ENCODE assay signal across 9 cellular contexts in genomic region chr10:72096115-72097000, GRCh38. TPM values are rescaled to one million over a fixed set of nuclear protein-coding genes. Genes with fewer than 3 reads are reported as not detected.
DNase-seq lines count a peak whose midpoint lies in the region; ATAC-seq and TF ChIP-seq lines count a peak whose summit lies in the region.
"Had no signal": no experiment of that assay in that cellular context is flagged by ENCODE, and none has a peak within 500 bp of the region (broad histone marks: within the 10 kb centered on the region; RNA-seq: fewer than 3 reads in every experiment).

No MANE protein-coding gene starts in this region.

- H3K14ac ChIP-seq in H9 (ENCODE audit: insufficient read depth, low read length) = no peak overlapping the region

- no peak overlapping the region for H3T11ph ChIP-seq in H9 (ENCODE audit: low read length)

- H2BK15ac ChIP-seq in H9 (ENCODE audit: low read depth, low read length) = no peak overlapping the region
- H2BK15ac ChIP-seq in mesendoderm (replicated peaks; ENCODE audit: low read depth) = no peak overlapping the region

- in situ Hi-C loops in G401 (cut with HindIII; ENCODE audit: low sequenced_read_pairs) = no loop called here

- DNase-seq in AG04449 (ENCODE audit: low read depth, low spot score) (peak; percentile 1), H9 (no peak), astrocyte of the hippocampus (ENCODE audit: low read depth, low spot score) (peak; percentile 74), mesendoderm (peak; percentile 47), putamen (ENCODE audit: low spot score) (no peak), G401 (ENCODE audit: low spot score) (no peak), spleen (no peak)
- DNase-seq: GDM1 had no signal

- H3K9me3 ChIP-seq in H9 (ENCODE audit: control insufficient read depth, low read depth, low read length) = no peaks in the 10 kb centered on the region
- H3K9me3 ChIP-seq in spleen = no peaks in the 10 kb centered on the region

- H3K4me1 ChIP-seq in H9 (ENCODE audit: insufficient read depth, low read length) = no peaks in the 10 kb centered on the region
- H3K4me1 ChIP-seq in mesendoderm (ENCODE audit: control insufficient read depth, low read depth, low read length) = no peaks in the 10 kb centered on the region
- no peaks in the 10 kb centered on the region for H3K4me1 ChIP-seq in spleen

- no peaks in the 10 kb centered on the region for H3K36me3 ChIP-seq in mesendoderm (ENCODE audit: control insufficient read depth, insufficient read depth, low read length)
- H3K36me3 ChIP-seq in spleen = peaks cover 0 to 86% (median 27%) of the 10 kb centered on the region in 6 donors

- H3K56ac ChIP-seq in H9 (ENCODE audit: insufficient read length, low read depth, low read length) = no peak overlapping the region
- no peak overlapping the region for H3K56ac ChIP-seq in mesendoderm (ENCODE audit: low read length)

- H3K23ac ChIP-seq in H9 (ENCODE audit: insufficient read length, low read depth, low read length) = no peak overlapping the region
- no peak overlapping the region for H3K23ac ChIP-seq in mesendoderm (ENCODE audit: low read length)

- H3K4me2 ChIP-seq in H9 (ENCODE audit: insufficient read depth, insufficient read length, low read length) (no peak overlapping the region), mesendoderm (ENCODE audit: low read length) (no peak overlapping the region)

- H2BK5ac ChIP-seq in H9 (ENCODE audit: insufficient read length, low read length) (no peak overlapping the region), mesendoderm (ENCODE audit: low read length) (no peak overlapping the region)

- H3K4ac ChIP-seq in H9 (ENCODE audit: low read depth, low read length) = no peak overlapping the region
- no peak overlapping the region for H3K4ac ChIP-seq in mesendoderm (ENCODE audit: low read depth, low read length)

- no peaks in the 10 kb centered on the region for H3K9me3 Mint-ChIP-seq in H9

- CTCF ChIA-PET in AG04449 (lab: Yijun Ruan, JAX) = interaction anchor here (1.0 kb wide), 1 partner anchor 12 kb away, joined by 3 read pairs; no protein-coding TSS in a partner anchor

- H2AK5ac ChIP-seq in H9 (ENCODE audit: insufficient read length, low read length) (no peak overlapping the region), mesendoderm (ENCODE audit: low read length) (no peak overlapping the region)

- H2BK120ac ChIP-seq in H9 (ENCODE audit: low read depth, low read length, poor library complexity, severe bottlenecking) (no peak overlapping the region), mesendoderm (ENCODE audit: low read depth, low read length) (no peak overlapping the region)

- H4K5ac ChIP-seq in H9 (ENCODE audit: insufficient read length, low read depth, low read length) (no peak overlapping the region), mesendoderm (ENCODE audit: low read length) (no peak overlapping the region)

- no peaks in the 10 kb centered on the region for H3K79me2 ChIP-seq in H9 (ENCODE audit: insufficient read depth, low read length)
- no peaks in the 10 kb centered on the region for H3K79me2 ChIP-seq in mesendoderm (ENCODE audit: control insufficient read depth, insufficient read depth, low read length)

- H3K18ac ChIP-seq in H9 (ENCODE audit: insufficient read length, low read depth, low read length) (no peak overlapping the region), mesendoderm (ENCODE audit: low read length) (no peak overlapping the region)

- H3K79me1 ChIP-seq in H9 (ENCODE audit: insufficient read depth, low read depth, low read length, poor library complexity, severe bottlenecking) (no peaks in the 10 kb centered on the region), mesendoderm (ENCODE audit: low read length) (no peaks in the 10 kb centered on the region)

- H4K8ac ChIP-seq in H9 (replicated peaks; ENCODE audit: insufficient read length, low read depth, low read length) (no peak overlapping the region), mesendoderm (ENCODE audit: low read depth, low read length) (no peak overlapping the region)

- H3K27me3 Mint-ChIP-seq in H9 (ENCODE audit: low read depth) = no peaks in the 10 kb centered on the region; the same call in 1 of the 2 replicates

- H3K27ac ChIP-seq in H9 (ENCODE audit: insufficient read length, low read depth, low read length) = no peak overlapping the region
- no peak overlapping the region for H3K27ac ChIP-seq in mesendoderm (ENCODE audit: low read depth, low read length)
- no peak overlapping the region for H3K27ac ChIP-seq in spleen

- peak; percentile 21 for TF ChIP-seq CTCF in AG04449 (IDR thresholded peaks at IDR 0.05; ENCODE audit: insufficient read depth, low read length, missing control alignments)
- no peak for TF ChIP-seq CTCF in H9 (conservative IDR thresholded peaks at IDR 0.05)
- no peak for TF ChIP-seq CTCF in spleen (IDR thresholded peaks at IDR 0.05 in 8 of 11, conservative IDR thresholded peaks at IDR 0.05 in 3 of 11)

- H4K20me1 ChIP-seq in H9 (ENCODE audit: control insufficient read depth, insufficient read depth, insufficient read length) = no peaks in the 10 kb centered on the region

- peaks cover 0 to 5% of the 10 kb centered on the region in 2 experiments; a peak in 1 of 4 replicates for H3K4me1 Mint-ChIP-seq in H9

- H3K27ac Mint-ChIP-seq in H9 = peak overlapping the region in 2 of 3 experiments; percentile 1 to 6; a peak in 2 of 7 replicates

- H3K4me3 Mint-ChIP-seq in H9 = no peak overlapping the region

- H3K9ac ChIP-seq in H9 (ENCODE audit: extremely low read depth, insufficient read length, low read length) (no peak overlapping the region), mesendoderm (ENCODE audit: low read length) (no peak overlapping the region)

- intact Hi-C loops in spleen (cut with DNase I; ENCODE audit: low total_unique reads) = no loop called here

- H3K4me3 ChIP-seq in AG04449 (ENCODE audit: low read depth, low read length) (no peak overlapping the region), mesendoderm (ENCODE audit: low read length) (no peak overlapping the region), spleen (no peak overlapping the region)

- H3K23me2 ChIP-seq in H9 (ENCODE audit: insufficient read length, low read depth, low read length, poor library complexity, severe bottlenecking) = no peaks in the 10 kb centered on the region

- no peak overlapping the region for H2BK12ac ChIP-seq in H9 (ENCODE audit: insufficient read length, low read depth, low read length)

- H3K36me3 Mint-ChIP-seq in H9 (ENCODE audit: insufficient read depth in 1 of 3, low read depth in 3 of 3) = peaks cover 0 to 15% (median 7%) of the 10 kb centered on the region in 3 experiments; a peak in 4 of 7 replicates

- WGBS in H9 (ENCODE audit: extremely low coverage, insufficient read length, low lambda C conversion rate) = no CpG with 5 or more reads among the region's 9 CpGs
- no CpG with 5 or more reads among the region's 9 CpGs for WGBS in mesendoderm (ENCODE audit: extremely low coverage, insufficient coverage, low lambda C conversion rate)
- WGBS in spleen, 5 donors = 79 to 85% (median 84%) methylated on average over 9 of the region's 9 CpGs

- no peak overlapping the region for H4K91ac ChIP-seq in H9 (ENCODE audit: insufficient read length, low read depth, low read length)

- POLR2A ChIA-PET in AG04449 (lab: Yijun Ruan, JAX) = no interaction called here

- no peak for ATAC-seq in esophagus mucosa

- H3K27me3 ChIP-seq in H9 (ENCODE audit: insufficient read depth, low read length) (no peaks in the 10 kb centered on the region), mesendoderm (ENCODE audit: insufficient read depth, low read length, poor library complexity) (no peaks in the 10 kb centered on the region), spleen (replicated peaks in 1 of 7) (no peaks in the 10 kb centered on the region)

- no peak for TF ChIP-seq POLR2A in spleen (IDR thresholded peaks at IDR 0.05)

- no peak overlapping the region for H2AFZ ChIP-seq in H9 (ENCODE audit: low read length)

- no peak overlapping the region for H2BK20ac ChIP-seq in H9 (ENCODE audit: low read depth, low read length, poor library complexity, severe bottlenecking)

RNA-seq across cellular contexts. Expression of gene SPOCK2, which starts 8.0 kb away (rescaled TPM):
- total RNA-seq in H9 (2021) = 0.86 and 1.8 TPM in 2 replicates
- 1.2 TPM for polyA plus RNA-seq in mesendoderm (2013, experiment 1 of 2)
- polyA plus RNA-seq in mesendoderm (2013, experiment 2 of 2) = 1.1 TPM
- 0.12 and 0.17 TPM in 2 replicates for total RNA-seq in G401 (2014; rRNA removed; shearing (Covaris generic))
- 10 to 100 TPM; 32.2 to 64.3 (median 43.5) TPM for total RNA-seq in spleen
- 10 to 100 TPM; 12.6 to 28.4 (median 23.6) TPM for polyA plus RNA-seq in spleen
- 1.5 TPM for total RNA-seq in esophagus mucosa

Comparison
In these comparisons a context has a peak if more than half of its experiments do, and no peak if none do; other contexts are left out.
1. DNase-seq: peak in AG04449 (single experiment), astrocyte of the hippocampus (single experiment) and mesendoderm (single experiment); none in H9 (single experiment), putamen (single experiment), G401 (single experiment) and spleen (single experiment).
2. RNA of gene SPOCK2, which starts 8.0 kb away (total RNA-seq): 32.2 to 64.3 TPM in spleen; 0.86 to 1.8 TPM in H9, 1.5 TPM in esophagus mucosa (single experiment) and 0.12 to 0.17 TPM in G401; every median in the first group is over 10 times any median in the second.